Comparison of ENCODE assay signal across 7 cellular contexts in the genomic region with DNA sequence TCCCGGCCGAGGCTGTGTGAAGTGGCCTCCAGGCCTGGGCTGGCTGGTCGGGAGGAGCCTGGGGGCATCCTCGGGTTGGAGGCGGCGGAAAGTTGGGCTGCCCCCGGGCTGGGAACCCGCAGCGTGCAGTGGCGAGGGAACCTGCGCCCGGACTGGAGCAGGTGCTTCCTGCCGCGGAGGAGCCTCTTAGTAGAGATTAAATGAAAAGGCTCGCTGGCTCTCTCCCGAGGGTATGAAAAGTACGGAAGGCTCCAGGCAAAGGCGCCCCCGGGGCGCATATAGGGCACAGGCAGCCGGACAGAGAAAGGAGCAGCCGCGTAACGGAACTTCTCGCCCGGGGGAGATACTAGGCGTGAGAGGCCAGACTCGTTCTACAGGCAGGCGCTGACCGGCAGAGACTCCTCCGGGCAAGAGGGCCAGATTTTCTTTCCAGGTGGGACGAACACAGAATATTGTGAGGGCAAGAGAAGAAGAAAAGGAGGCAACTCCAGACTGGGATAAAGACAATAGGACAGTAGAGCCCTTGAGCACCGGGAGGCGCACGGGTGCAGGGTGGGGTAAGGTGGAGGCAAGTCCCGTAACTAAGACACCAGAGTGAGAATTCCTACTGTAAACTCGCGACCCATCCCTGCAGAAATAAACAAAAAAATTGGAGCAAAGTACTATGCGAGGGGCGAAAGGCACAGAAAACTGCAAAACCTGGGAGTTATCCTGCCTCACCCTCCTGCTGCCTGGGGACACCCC. TPM values are rescaled to one million over a fixed set of nuclear protein-coding genes. Genes with fewer than 3 reads are reported as not detected.
DNase-seq lines count a peak whose midpoint lies in the region; ATAC-seq and TF ChIP-seq lines count a peak whose summit lies in the region.

No MANE protein-coding gene starts in this region.

- POLR2A ChIA-PET in GM10248 (lab: Yijun Ruan, JAX): no interaction called here

- H3K27me3 ChIP-seq in left lung (peaks cover 47 to 82% of the 10 kb centered on the region in 2 donors), thymus (ENCODE audit: control insufficient read depth, insufficient read depth) (peaks cover 36% of the 10 kb centered on the region)

- TF ChIP-seq CTCF in GM10248 (IDR thresholded peaks at IDR 0.05; ENCODE audit: control extremely low read depth, extremely low read depth, low read depth, missing control alignments) (no peak), left lung (IDR thresholded peaks at IDR 0.05) (no peak)

- under 1% methylated on average over 40 of the region's 40 CpGs for WGBS in thymus

- intact Hi-C loops in left lung (cut with DNase I): no loop called here

- H3K9me3 ChIP-seq in left lung (no peaks in the 10 kb centered on the region), thymus (ENCODE audit: control insufficient read depth) (no peaks in the 10 kb centered on the region)

- H3K4me1 ChIP-seq in left lung (peaks cover 6 to 16% of the 10 kb centered on the region in 2 donors), thymus (ENCODE audit: control insufficient read depth, insufficient read depth, low read length) (peaks cover 7% of the 10 kb centered on the region)

- peak overlapping the region in 1 of 2 donors; percentile 45 for H3K4me3 ChIP-seq in left lung
- H3K4me3 ChIP-seq in thymus (ENCODE audit: low read length): peak overlapping the region; percentile 59

- CTCF ChIA-PET in GM10248 (lab: Yijun Ruan, JAX): no interaction called here

- H3K36me3 ChIP-seq in left lung: no peaks in the 10 kb centered on the region
- H3K36me3 ChIP-seq in thymus (ENCODE audit: control insufficient read depth, insufficient read depth): no peaks in the 10 kb centered on the region

- DNase-seq in GM10248 (ENCODE audit: extremely low spot score) (peak; percentile 12), NCI-H226 (peak; percentile 51), cerebellar cortex (ENCODE audit: low spot score) (peak; percentile 40), left lung (no peak), AML-193 (lab: John Stamatoyannopoulos, UW) (no peak)
- DNase-seq in activated naive CD4-positive, alpha-beta T cell treated with anti-CD3 and anti-CD28 coated beads, Interleukin-2, amount 50 U/mL, for 72 hours (ENCODE audit: low spot score in 2 of 2): no peak

- peaks cover 22 to 23% of the 10 kb centered on the region in 2 donors for H3K36me3 Mint-ChIP-seq in activated naive CD4-positive, alpha-beta T cell treated with anti-CD3 and anti-CD28 coated beads, Interleukin-2, amount 50 U/mL, for 72 hours

- peaks cover 0 to 8% of the 10 kb centered on the region in 2 donors for H3K9me3 Mint-ChIP-seq in activated naive CD4-positive, alpha-beta T cell treated with anti-CD3 and anti-CD28 coated beads, Interleukin-2, amount 50 U/mL, for 72 hours

- peak; percentile 16 for ATAC-seq in left lung
- ATAC-seq in activated naive CD4-positive, alpha-beta T cell treated with anti-CD3 and anti-CD28 coated beads, Interleukin-2, amount 50 U/mL, for 72 hours: no peak

- peak overlapping the region in 1 of 2 donors; percentile 60 for H3K27ac Mint-ChIP-seq in activated naive CD4-positive, alpha-beta T cell treated with anti-CD3 and anti-CD28 coated beads, Interleukin-2, amount 50 U/mL, for 72 hours

- H3K27ac ChIP-seq in left lung: no peak overlapping the region
- H3K27ac ChIP-seq in thymus (ENCODE audit: low read depth): no peak overlapping the region

RNA-seq across cellular contexts. Expression of a gene that starts 0.8 kb away (rescaled TPM):
- total RNA-seq in left lung: 10 to 100 TPM in 1 of 2 donors, 1 to 10 TPM in 1; 1.6 to 15.0 TPM
- polyA plus RNA-seq in thymus: 1.6 TPM
- under 1 TPM; 0.05 to 0.23 TPM for total RNA-seq in activated naive CD4-positive, alpha-beta T cell treated with anti-CD3 and anti-CD28 coated beads, Interleukin-2, amount 50 U/mL, for 72 hours

Comparison
In these comparisons a context has a peak if more than half of its experiments do, and no peak if none do; other contexts are left out.
1. DNase-seq: peak in GM10248 (single experiment), NCI-H226 (single experiment) and cerebellar cortex (single experiment); none in left lung (0 of 2), AML-193 (0 of 2) and activated naive CD4-positive, alpha-beta T cell treated with anti-CD3 and anti-CD28 coated beads, Interleukin-2, amount 50 U/mL, for 72 hours (0 of 2).